In the genomic region with DNA sequence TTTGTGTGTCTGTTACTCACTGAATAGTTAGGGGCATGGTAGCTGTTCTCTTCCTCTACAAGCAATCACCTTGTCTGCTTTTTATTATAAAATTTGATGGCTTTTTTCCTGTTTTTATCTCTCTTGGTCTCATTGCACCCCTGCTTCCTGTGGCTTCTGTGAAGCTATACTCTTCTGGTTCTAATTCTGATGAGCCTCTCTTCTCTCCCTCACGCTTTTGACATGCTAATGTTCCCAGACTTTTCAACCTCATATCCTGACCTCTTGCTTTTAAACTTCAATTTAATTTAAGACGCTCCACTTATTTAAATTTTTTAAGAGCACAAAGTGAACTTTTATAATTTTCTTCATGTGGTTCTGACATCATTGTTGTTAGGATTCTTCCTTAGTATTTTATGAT, we compare ENCODE assay signal across 26 cellular contexts.
"Had no signal": no experiment of that assay in that cellular context is flagged by ENCODE, and none has a peak within 500 bp of the region (broad histone marks: within the 10 kb centered on the region; RNA-seq: fewer than 3 reads in every experiment).

No MANE protein-coding gene starts in this region.

- H3K27me3 ChIP-seq: pancreas, sigmoid colon, suprapubic skin, tibial artery, upper lobe of right lung had no signal

- H3K27me3 Mint-ChIP-seq: stimulated activated naive CD8-positive, alpha-beta T cell treated with anti-CD3 and anti-CD28 coated beads, Interleukin-15, Interleukin-2, amounts not matched to agents 100 ng/mL and 50 ng/mL, for 24 hours had no signal

- H3K4me3 ChIP-seq: left ventricle myocardium inferior, lung, pancreas, prostate gland, sigmoid colon, spleen, suprapubic skin, thoracic aorta, tibial artery, upper lobe of right lung had no signal

- DNase-seq: hippocampal formation; islet precursor cell; left ventricle myocardium inferior; naive thymus-derived CD8-positive, alpha-beta T cell; nucleus accumbens; pancreas; posterior cingulate gyrus; retina; right cardiac atrium; sigmoid colon; small intestine; spleen; stimulated activated CD4-positive, alpha-beta T cell treated with anti-CD3 and anti-CD28 coated beads, Interleukin-4, amount 100 ng/mL, for 24 hours; stimulated activated naive CD4-positive, alpha-beta T cell; tibial artery; trophoblast cell; upper lobe of right lung had no signal

- H3K9me3 ChIP-seq: pancreas, prostate gland, sigmoid colon, suprapubic skin, thoracic aorta, tibial artery, upper lobe of right lung had no signal

- H3K27ac Mint-ChIP-seq: naive thymus-derived CD8-positive, alpha-beta T cell; nephron; stimulated activated effector memory CD8-positive, alpha-beta T cell treated with anti-CD3 and anti-CD28 coated beads, Interleukin-12 subunit alpha, Interleukin-12 subunit beta, amount 100 ng/mL, for 72 hours; stimulated activated naive CD8-positive, alpha-beta T cell treated with anti-CD3 and anti-CD28 coated beads, Interleukin-15, Interleukin-2, amounts not matched to agents 100 ng/mL and 50 ng/mL, for 24 hours had no signal

- H3K36me3 ChIP-seq: left ventricle myocardium inferior, pancreas, prostate gland, sigmoid colon, spleen, suprapubic skin, thoracic aorta, tibial artery, upper lobe of right lung had no signal

- FAIRE-seq: small intestine, urothelium cell line had no signal

- H3K36me3 Mint-ChIP-seq: naive thymus-derived CD8-positive, alpha-beta T cell; stimulated activated effector memory CD8-positive, alpha-beta T cell treated with anti-CD3 and anti-CD28 coated beads, Interleukin-12 subunit alpha, Interleukin-12 subunit beta, amount 100 ng/mL, for 72 hours had no signal

- H3K9me3 Mint-ChIP-seq: stimulated activated naive CD8-positive, alpha-beta T cell treated with anti-CD3 and anti-CD28 coated beads, Interleukin-15, Interleukin-2, amounts not matched to agents 100 ng/mL and 50 ng/mL, for 24 hours had no signal

- H3K4me1 ChIP-seq: left ventricle myocardium inferior, pancreas, prostate gland, spleen, suprapubic skin, upper lobe of right lung had no signal

- H3K27ac ChIP-seq: left ventricle myocardium inferior, pancreas, prostate gland, sigmoid colon, spleen, suprapubic skin, thoracic aorta, tibial artery, upper lobe of right lung had no signal

- ATAC-seq: naive thymus-derived CD8-positive, alpha-beta T cell; pancreas; right cardiac atrium; stimulated activated effector memory CD8-positive, alpha-beta T cell treated with anti-CD3 and anti-CD28 coated beads, Interleukin-12 subunit alpha, Interleukin-12 subunit beta, amount 100 ng/mL, for 72 hours; upper lobe of right lung had no signal

- H3K4me1 Mint-ChIP-seq: nephron; stimulated activated effector memory CD8-positive, alpha-beta T cell treated with anti-CD3 and anti-CD28 coated beads, Interleukin-12 subunit alpha, Interleukin-12 subunit beta, amount 100 ng/mL, for 72 hours had no signal

- H3K4me3 Mint-ChIP-seq: naive thymus-derived CD8-positive, alpha-beta T cell; nephron; neural crest cell; stimulated activated effector memory CD8-positive, alpha-beta T cell treated with anti-CD3 and anti-CD28 coated beads, Interleukin-12 subunit alpha, Interleukin-12 subunit beta, amount 100 ng/mL, for 72 hours; stimulated activated naive CD8-positive, alpha-beta T cell treated with anti-CD3 and anti-CD28 coated beads, Interleukin-15, Interleukin-2, amounts not matched to agents 100 ng/mL and 50 ng/mL, for 24 hours had no signal
